8 cellular contexts compared by ENCODE assay signal in genomic region chr6:142568857-142569597, GRCh38.
A peak's percentile ranks its signal among the peaks of the same experiment; 100 is the strongest.
DNase-seq lines count a peak whose midpoint lies in the region; ATAC-seq, FAIRE-seq and TF ChIP-seq lines count a peak whose summit lies in the region.

No MANE protein-coding gene starts in this region.

- H2BK15ac ChIP-seq in H1 (ENCODE audit: low read length) = no peak overlapping the region

- intact Hi-C loops in A673 (cut with micrococcal nuclease; ENCODE audit: unreplicated experiment) = no loop called here

- H4K8ac ChIP-seq in H1 (ENCODE audit: extremely low read depth, insufficient read depth, low read length) = no peak overlapping the region

- TF ChIP-seq RAD21 in H1 (IDR thresholded peaks at IDR 0.05 in 1 of 2, conservative IDR thresholded peaks at IDR 0.05 in 1 of 2; ENCODE audit: low read depth in 2 of 2, low read length in 2 of 2) = no peak

- H2BK120ac ChIP-seq in H1 (replicated peaks; ENCODE audit: low read depth, low read length) = no peak overlapping the region

- no peak overlapping the region for H3K56ac ChIP-seq in H1 (replicated peaks; ENCODE audit: insufficient read length, low read depth, low read length)

- H3K18ac ChIP-seq in H1 (ENCODE audit: extremely low read depth, low read length) = no peak overlapping the region

- H3K4me2 ChIP-seq in DND-41 (ENCODE audit: insufficient read depth, low read length) (peak overlapping the region; percentile 9; the same call in 1 of the 2 replicates), H1 (ENCODE audit: insufficient read depth in 1 of 2, low read depth in 2 of 2, low read length in 2 of 2) (0 out of 4 replicates have a peak overlapping the region, but pooled peaks of 1 of the 2 experiments have one; percentile 8)

- 81% methylated on average over 1 of the region's 1 CpG; no CpG with 5 or more reads in 1 of the 2 experiments for WGBS in H1 (ENCODE audit: extremely low coverage in 1 of 2, insufficient coverage in 1 of 2, insufficient read length in 1 of 2, insufficient replicate concordance in 2 of 2, low coverage in 1 of 2, low lambda C conversion rate in 2 of 2, missing lambda C conversion rate in 1 of 2), 2 experiments

- no peaks in the 10 kb centered on the region for H3K36me3 ChIP-seq in DND-41 (ENCODE audit: insufficient read depth, low read length)
- H3K36me3 ChIP-seq in H1 (ENCODE audit: control insufficient read depth in 2 of 4, insufficient read depth in 4 of 4, low read length in 3 of 4) = no peaks in the 10 kb centered on the region
- no peaks in the 10 kb centered on the region for H3K36me3 ChIP-seq in A673 (ENCODE audit: insufficient read depth, low read length, poor library complexity, severe bottlenecking)

- no peak overlapping the region for H2AK5ac ChIP-seq in H1 (ENCODE audit: low read depth, low read length)

- FAIRE-seq in H1 (lab: Jason Lieb, UNC) = no peak

- no peak overlapping the region for H3K14ac ChIP-seq in H1 (ENCODE audit: insufficient read length)

- ATAC-seq in DND-41 (ENCODE audit: insufficient read depth, low read depth) = peak; percentile 19

- H3K4me3 ChIP-seq in DND-41 (ENCODE audit: low read depth in 1 of 2, low read length in 2 of 2) (no peak overlapping the region), H1 (ENCODE audit: extremely low read depth in 1 of 4, insufficient read depth in 2 of 4, low read depth in 3 of 4, low read length in 4 of 4) (no peak overlapping the region), A673 (ENCODE audit: low read depth, low read length, poor library complexity, severe bottlenecking) (no peak overlapping the region)

- H3K4me3 Mint-ChIP-seq in progenitor cell of endocrine pancreas (ENCODE audit: low read depth) = no peak overlapping the region

- no peaks in the 10 kb centered on the region for H4K20me1 ChIP-seq in DND-41 (ENCODE audit: insufficient read depth, low read length)
- H4K20me1 ChIP-seq in H1 (replicated peaks in 1 of 2; ENCODE audit: control insufficient read depth in 1 of 2, insufficient read depth in 2 of 2, low read length in 2 of 2) = no peaks in the 10 kb centered on the region

- CTCF ChIA-PET in H1 (lab: Charles Lee; ENCODE audit: partially characterized antibody) (interaction anchor here (0.6 to 1.6 kb wide), 14 partner anchors 11 to 591 kb away, joined by 3 to 7 read pairs (median 3); no protein-coding TSS in a partner anchor), A673 (lab: Charles Lee) (no interaction called here)

- H3K23ac ChIP-seq in H1 (ENCODE audit: insufficient read length) = no peak overlapping the region

- H3K27me3 Mint-ChIP-seq in progenitor cell of endocrine pancreas = no peaks in the 10 kb centered on the region

- no peak overlapping the region for H2BK20ac ChIP-seq in H1 (ENCODE audit: low read length)

- no peak overlapping the region for H2BK5ac ChIP-seq in H1 (ENCODE audit: low read depth, low read length)

- POLR2A ChIA-PET in H1 (lab: Charles Lee; ENCODE audit: partially characterized antibody) = no interaction called here
- POLR2A ChIA-PET in A673 (lab: Charles Lee; ENCODE audit: low non-redundant PET) = no interaction called here

- H3K79me1 ChIP-seq in H1 (ENCODE audit: low read depth, low read length) = no peaks in the 10 kb centered on the region

- H3K36me3 Mint-ChIP-seq in progenitor cell of endocrine pancreas (ENCODE audit: insufficient read depth) = peaks cover 3% of the 10 kb centered on the region

- H3K4ac ChIP-seq in H1 (replicated peaks; ENCODE audit: insufficient read length, low read depth, low read length) = no peak overlapping the region

- TF ChIP-seq CTCF in DND-41 (IDR thresholded peaks at IDR 0.05; ENCODE audit: borderline replicate concordance, extremely low read depth, low read length, poor library complexity, severe bottlenecking) (no peak), H1 (IDR thresholded peaks at IDR 0.05; ENCODE audit: control extremely low read depth in 1 of 3, insufficient read depth in 1 of 3, low read depth in 1 of 3, low read length in 3 of 3) (no peak), progenitor cell of endocrine pancreas (IDR thresholded peaks at IDR 0.05; ENCODE audit: unreplicated experiment) (no peak), A673 (conservative IDR thresholded peaks at IDR 0.05; ENCODE audit: low read depth, low read length) (no peak)

- H2BK12ac ChIP-seq in H1 (ENCODE audit: low read depth, low read length) = no peak overlapping the region

- H4K5ac ChIP-seq in H1 (ENCODE audit: insufficient read length, low read depth, low read length) = no peak overlapping the region

- H3K79me2 ChIP-seq in DND-41 (ENCODE audit: insufficient read depth, low read length) (no peaks in the 10 kb centered on the region), H1 (ENCODE audit: control insufficient read depth in 1 of 2, insufficient read depth in 2 of 2, low read length in 2 of 2) (no peaks in the 10 kb centered on the region)

- TF ChIP-seq POLR2A in H1 (IDR thresholded peaks at IDR 0.05; ENCODE audit: control extremely low read depth in 1 of 2, low read depth in 2 of 2, low read length in 2 of 2) = no peak

- H3K27ac ChIP-seq in DND-41 (ENCODE audit: low read length) = peak overlapping the region; percentile 73; the same call in 1 of the 2 replicates
- no peak overlapping the region for H3K27ac ChIP-seq in H1 (ENCODE audit: low read depth, low read length)
- H3K27ac ChIP-seq in A673 (ENCODE audit: low read depth, low read length, poor library complexity, severe bottlenecking) = no peak overlapping the region

- H3K27me3 ChIP-seq in DND-41 (ENCODE audit: insufficient read depth, low read length, poor library complexity) (no peaks in the 10 kb centered on the region), H1 (replicated peaks in 1 of 4; ENCODE audit: control insufficient read depth in 3 of 4, extremely low read depth in 1 of 4, insufficient read depth in 3 of 4, low read length in 3 of 4) (no peaks in the 10 kb centered on the region), A673 (replicated peaks; ENCODE audit: insufficient read depth, low read depth, low read length, poor library complexity) (peaks cover 3% of the 10 kb centered on the region)

- BruUV-seq in A673 (replicated peaks; lab: Mats Ljungman, UMichigan) = no TSS peak

- H2AFZ ChIP-seq in DND-41 (ENCODE audit: low read depth, low read length) = no peak overlapping the region
- peak overlapping the region; percentile 95; the same call in 1 of the 2 replicates for H2AFZ ChIP-seq in H1 (ENCODE audit: low read length)

- peaks cover 11% of the 10 kb centered on the region for H3K9me3 Mint-ChIP-seq in progenitor cell of endocrine pancreas (ENCODE audit: low read depth)

- peaks cover 50% of the 10 kb centered on the region for H3K4me1 Mint-ChIP-seq in progenitor cell of endocrine pancreas (ENCODE audit: low read depth)

- H3K4me1 ChIP-seq in DND-41 (ENCODE audit: insufficient read depth, low read length) (peaks cover 46% of the 10 kb centered on the region), H1 (replicated peaks in 1 of 4; ENCODE audit: control insufficient read depth in 3 of 4, insufficient read depth in 4 of 4, low read length in 3 of 4) (peaks cover 0 to 5% (median 2%) of the 10 kb centered on the region in 4 experiments; a peak in 5 of 7 replicates), A673 (ENCODE audit: insufficient read depth, low read length, poor library complexity, severe bottlenecking) (no peaks in the 10 kb centered on the region)

- peak overlapping the region; percentile 26 for H3K27ac Mint-ChIP-seq in progenitor cell of endocrine pancreas

- no peak for TF ChIP-seq EP300 in H1 (IDR thresholded peaks at IDR 0.05; ENCODE audit: borderline replicate concordance in 1 of 2, low read depth in 2 of 2, low read length in 2 of 2)

- H3K9ac ChIP-seq in DND-41 (ENCODE audit: low read depth, low read length) (no peak overlapping the region), H1 (replicated peaks in 1 of 4; ENCODE audit: extremely low read depth in 1 of 4, low read depth in 3 of 4, low read length in 3 of 4) (no peak overlapping the region)

- no peak overlapping the region for H4K91ac ChIP-seq in H1 (replicated peaks; ENCODE audit: insufficient read length, low read length)

- in situ Hi-C loops in G401 (cut with HindIII; ENCODE audit: low sequenced_read_pairs) = no loop called here

- no peaks in the 10 kb centered on the region for H3K23me2 ChIP-seq in H1 (ENCODE audit: low read depth, low read length)

- H3K9me3 ChIP-seq in DND-41 (ENCODE audit: insufficient read depth, low read length, severe bottlenecking) (peaks cover 7% of the 10 kb centered on the region), H1 (ENCODE audit: insufficient read depth in 2 of 2, low read depth in 1 of 2, low read length in 1 of 2) (peaks cover 9 to 10% of the 10 kb centered on the region in 2 experiments; a peak in 2 of 4 replicates), A673 (ENCODE audit: low read depth, low read length, poor library complexity, severe bottlenecking) (peaks cover 6% of the 10 kb centered on the region)

- DNase-seq in DND-41 = no peak
- DNase-seq in M059J (ENCODE audit: low read depth) = peak; percentile 91
- DNase-seq in H1 (ENCODE audit: low read depth in 1 of 2, low spot score in 2 of 2) = no peak
- DNase-seq in progenitor cell of endocrine pancreas (ENCODE audit: low spot score, unreplicated experiment) = no peak
- DNase-seq in ecto neural progenitor cell (ENCODE audit: low spot score) = no peak
- no peak for DNase-seq in A673 (ENCODE audit: low spot score)
- no peak for DNase-seq in G401 (ENCODE audit: low spot score)
- no peak for DNase-seq in NCI-H526 (lab: John Stamatoyannopoulos, UW)

TF ChIP-seq in H1, 55 proteins besides CTCF, POLR2A, EP300 and RAD21 (continues in another document):
- no peak for TF ChIP-seq CHD2 (IDR thresholded peaks at IDR 0.05; ENCODE audit: low read length)
- no peak for TF ChIP-seq TEAD4 (IDR thresholded peaks at IDR 0.05; ENCODE audit: low read depth, low read length)
- TF ChIP-seq POU5F1 (IDR thresholded peaks at IDR 0.05; ENCODE audit: low read depth, low read length) = no peak
- TF ChIP-seq CBX5 (IDR thresholded peaks at IDR 0.05; ENCODE audit: low read depth, low read length) = no peak
- TF ChIP-seq E2F6 (IDR thresholded peaks at IDR 0.05) = no peak
- TF ChIP-seq SIRT6 (IDR thresholded peaks at IDR 0.05; ENCODE audit: low read length) = no peak
- TF ChIP-seq EGR1 (IDR thresholded peaks at IDR 0.05; ENCODE audit: borderline replicate concordance, low read depth, low read length) = no peak
- no peak for TF ChIP-seq CBX8 (IDR thresholded peaks at IDR 0.05; ENCODE audit: borderline replicate concordance, low read depth, low read length)
- no peak for TF ChIP-seq TAF1 (IDR thresholded peaks at IDR 0.05; ENCODE audit: low read depth, low read length)
- TF ChIP-seq TBP (IDR thresholded peaks at IDR 0.05; ENCODE audit: low read depth, low read length) = no peak
- no peak for TF ChIP-seq RFX5 (IDR thresholded peaks at IDR 0.05; ENCODE audit: borderline replicate concordance, low read depth, low read length)
